Comparison of ENCODE assay signal across 29 cellular contexts in genomic region chr2:236706803-236707202, GRCh38.
"Had no signal": no experiment of that assay in that cellular context is flagged by ENCODE, and none has a peak within 500 bp of the region (broad histone marks: within the 10 kb centered on the region; RNA-seq: fewer than 3 reads in every experiment).

No MANE protein-coding gene starts in this region.

- H3K27ac Mint-ChIP-seq: activated CD4-positive, alpha-beta memory T cell treated with anti-CD3 and anti-CD28 coated beads, Interleukin-2, amount 10 ng/mL, durations not matched to agents 7 days and 5 days; activated CD8-positive, alpha-beta memory T cell treated with anti-CD3 and anti-CD28 coated beads, Interleukin-2, amount 10 ng/mL, durations not matched to agents 7 days and 5 days; activated naive CD4-positive, alpha-beta T cell treated with anti-CD3 and anti-CD28 coated beads, Interleukin-2, amount 10 ng/mL, durations not matched to agents 7 days and 5 days; activated naive CD8-positive, alpha-beta T cell; activated naive CD8-positive, alpha-beta T cell treated with anti-CD3 and anti-CD28 coated beads, Interleukin-2, amount 50 U/mL, for 24 hours had no signal

- H3K4me2 ChIP-seq: SK-N-SH had no signal

- H3K4me1 Mint-ChIP-seq: activated naive CD4-positive, alpha-beta T cell treated with anti-CD3 and anti-CD28 coated beads, Interleukin-2, amount 10 ng/mL, durations not matched to agents 7 days and 5 days; activated naive CD8-positive, alpha-beta T cell treated with anti-CD3 and anti-CD28 coated beads, Interleukin-2, amount 50 U/mL, for 24 hours had no signal

- H3K27me3 ChIP-seq: Peyer's patch, SJSA1 had no signal

- H3K4me3 ChIP-seq: Peyer's patch, SJSA1 had no signal

- ATAC-seq: activated CD8-positive, alpha-beta memory T cell treated with anti-CD3 and anti-CD28 coated beads, Interleukin-2, amount 10 ng/mL, durations not matched to agents 7 days and 5 days; activated naive CD8-positive, alpha-beta T cell treated with anti-CD3 and anti-CD28 coated beads, Interleukin-2, amount 50 U/mL, for 24 hours; PC-3 had no signal

- H3K4me1 ChIP-seq: Peyer's patch had no signal

- H3K27me3 Mint-ChIP-seq: activated CD4-positive, alpha-beta memory T cell treated with anti-CD3 and anti-CD28 coated beads, Interleukin-2, amount 10 ng/mL, durations not matched to agents 7 days and 5 days; activated CD8-positive, alpha-beta memory T cell treated with anti-CD3 and anti-CD28 coated beads, Interleukin-2, amount 10 ng/mL, durations not matched to agents 7 days and 5 days; activated naive CD4-positive, alpha-beta T cell treated with anti-CD3 and anti-CD28 coated beads, Interleukin-2, amount 10 ng/mL, durations not matched to agents 7 days and 5 days; activated naive CD8-positive, alpha-beta T cell; activated naive CD8-positive, alpha-beta T cell treated with anti-CD3 and anti-CD28 coated beads, Interleukin-2, amount 50 U/mL, for 24 hours had no signal

- H3K27ac ChIP-seq: Peyer's patch, SJSA1, VCaP had no signal

- H3K9me3 ChIP-seq: Peyer's patch, SJSA1, SK-N-SH had no signal

- H3K9ac ChIP-seq: SK-N-SH had no signal

- H3K36me3 Mint-ChIP-seq: activated CD8-positive, alpha-beta memory T cell treated with anti-CD3 and anti-CD28 coated beads, Interleukin-2, amount 10 ng/mL, durations not matched to agents 7 days and 5 days; activated naive CD4-positive, alpha-beta T cell treated with anti-CD3 and anti-CD28 coated beads, Interleukin-2, amount 10 ng/mL, durations not matched to agents 7 days and 5 days; activated naive CD8-positive, alpha-beta T cell; brain had no signal

- DNase-seq: activated CD4-positive, alpha-beta memory T cell treated with anti-CD3 and anti-CD28 coated beads, Interleukin-2, amount 10 ng/mL, durations not matched to agents 7 days and 5 days; activated CD4-positive, alpha-beta T cell treated with anti-CD3 and anti-CD28 coated beads for 1 hour; activated CD4-positive, alpha-beta T cell treated with anti-CD3 and anti-CD28 coated beads for 48 hours; activated CD4-positive, CD25-positive, alpha-beta regulatory T cell; activated CD8-positive, alpha-beta memory T cell treated with anti-CD3 and anti-CD28 coated beads for 24 hours; activated CD8-positive, alpha-beta memory T cell treated with anti-CD3 and anti-CD28 coated beads, Interleukin-2, amount 10 ng/mL, durations not matched to agents 7 days and 5 days; activated CD8-positive, alpha-beta memory T cell treated with anti-CD3 and anti-CD28 coated beads, Interleukin-2, amount 50 U/mL, for 48 hours; activated effector memory CD4-positive, alpha-beta T cell treated with Interleukin-2 at 50 U/mL for 16 hours; activated naive CD4-positive, alpha-beta T cell treated with anti-CD3 and anti-CD28 coated beads, Interleukin-2, amount 10 ng/mL, durations not matched to agents 7 days and 5 days; activated naive CD8-positive, alpha-beta T cell treated with anti-CD3 and anti-CD28 coated beads, Interleukin-2, amount 50 U/mL, for 24 hours; activated T-cell treated with anti-CD3 and anti-CD28 coated beads, Interleukin-2, amount 50 U/mL, for 48 hours; anterior cingulate cortex; central memory CD4-positive, alpha-beta T cell; NCI-H1417 treated with DMSO at 0.1 percent for 48 hours; NCI-H187 treated with DMSO at 0.1 percent for 48 hours; NCI-H2081; NCI-H524 treated with DMSO at 0.1 percent for 48 hours; NK-92 treated with Interleukin-12 subunit alpha and Interleukin-12 subunit beta, amount 100 ng/mL, for 24 hours; PC-3; Peyer's patch; SHP77 treated with DMSO at 0.1 percent for 48 hours; SK-N-SH; T-helper 1 cell; T-helper 2 cell; T-helper 9 cell had no signal

- H3K9me3 Mint-ChIP-seq: activated naive CD8-positive, alpha-beta T cell treated with anti-CD3 and anti-CD28 coated beads, Interleukin-2, amount 50 U/mL, for 24 hours had no signal

- H3K36me3 ChIP-seq: Peyer's patch, SJSA1 had no signal

- H3K4me3 Mint-ChIP-seq: activated CD4-positive, alpha-beta memory T cell treated with anti-CD3 and anti-CD28 coated beads, Interleukin-2, amount 10 ng/mL, durations not matched to agents 7 days and 5 days; activated CD8-positive, alpha-beta memory T cell treated with anti-CD3 and anti-CD28 coated beads, Interleukin-2, amount 10 ng/mL, durations not matched to agents 7 days and 5 days; activated naive CD4-positive, alpha-beta T cell treated with anti-CD3 and anti-CD28 coated beads, Interleukin-2, amount 10 ng/mL, durations not matched to agents 7 days and 5 days; activated naive CD8-positive, alpha-beta T cell; activated naive CD8-positive, alpha-beta T cell treated with anti-CD3 and anti-CD28 coated beads, Interleukin-2, amount 50 U/mL, for 24 hours had no signal
